In the genomic region with DNA sequence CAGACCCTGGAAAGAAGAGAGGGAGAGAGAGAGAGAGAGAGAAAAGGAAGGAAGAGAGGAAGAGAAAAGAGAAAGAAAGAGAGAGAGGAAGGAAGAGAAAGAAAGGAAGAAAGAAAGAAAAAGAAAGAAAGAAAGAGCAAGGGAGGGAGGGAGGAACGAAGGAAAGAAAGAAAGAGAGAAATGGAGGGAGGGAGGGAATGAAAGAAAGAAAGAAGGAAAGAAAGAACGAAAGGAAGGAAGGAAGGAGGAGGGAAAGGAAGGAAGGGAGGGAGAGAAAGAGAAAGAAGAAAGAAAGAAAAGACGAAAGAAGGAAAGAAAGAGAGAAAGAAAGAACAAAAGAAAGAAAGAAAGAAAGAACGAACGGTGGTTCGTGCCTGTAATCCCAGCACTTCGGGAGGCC, we compare ENCODE assay signal across 34 cellular contexts.
"Had no signal": no experiment of that assay in that cellular context is flagged by ENCODE, and none has a peak within 500 bp of the region (broad histone marks: within the 10 kb centered on the region; RNA-seq: fewer than 3 reads in every experiment).

No MANE protein-coding gene starts in this region.

- DNase-seq: Karpas-422, Kasumi-1, MG63, MM.1S, MV-4-11, NCI-H1048, NCI-H1092, NCI-H1092 treated with DMSO at 0.1 percent for 48 hours, NCI-H1105, NCI-H1105 treated with DMSO at 0.1 percent for 48 hours, NCI-H1417, NCI-H1417 treated with DMSO at 0.1 percent for 48 hours, NCI-H1436, NCI-H1436 treated with DMSO at 0.1 percent for 48 hours, NCI-H146, NCI-H1694, NCI-H1694 treated with DMSO at 0.1 percent for 48 hours, NCI-H187, NCI-H187 treated with DMSO at 0.1 percent for 48 hours, NCI-H1930, NCI-H2029, NCI-H2029 treated with DMSO at 0.1 percent for 48 hours, NCI-H2081, NCI-H2081 treated with DMSO at 0.1 percent for 48 hours, NCI-H2107, NCI-H2171, NCI-H2171 treated with DMSO at 0.1 percent for 48 hours, NCI-H2227 treated with DMSO at 0.1 percent for 48 hours, NCI-H226, NCI-H345, NCI-H446, NCI-H446 treated with DMSO at 0.1 percent for 48 hours, NCI-H510A had no signal

- H3K9ac ChIP-seq: KMS-11 had no signal

- H3K36me3 ChIP-seq: MG63 had no signal

- H3K4me3 ChIP-seq: MG63 had no signal

- H3K4me2 ChIP-seq: KMS-11 had no signal

- H3K27me3 ChIP-seq: MG63 had no signal

- H3K9me3 ChIP-seq: MG63 had no signal

- H3K27ac ChIP-seq: KMS-11 had no signal
